In genomic region chr7:118184392-118184899, GRCh38 we compare ENCODE assay signal across 8 cellular contexts. TPM values are rescaled to one million over a fixed set of nuclear protein-coding genes. Genes with fewer than 3 reads are reported as not detected.
A peak's percentile ranks its signal among the peaks of the same experiment; 100 is the strongest.
DNase-seq lines count a peak whose midpoint lies in the region; TF ChIP-seq lines count a peak whose summit lies in the region.

No MANE protein-coding gene starts in this region.

- H3K9me3 Mint-ChIP-seq in endodermal cell: no peaks in the 10 kb centered on the region

- H3K27me3 ChIP-seq in endodermal cell (ENCODE audit: control insufficient read depth, insufficient read depth, low read length, poor library complexity, severe bottlenecking) (no peaks in the 10 kb centered on the region), neuron (ENCODE audit: insufficient read depth, low read length) (no peaks in the 10 kb centered on the region)

- peaks cover 39% of the 10 kb centered on the region for H3K36me3 ChIP-seq in endodermal cell (ENCODE audit: control insufficient read depth, insufficient read depth, low read length)
- peaks cover 39% of the 10 kb centered on the region for H3K36me3 ChIP-seq in neuron (ENCODE audit: insufficient read depth, low read length)

- DNase-seq in NCI-H1092 treated with DMSO at 0.1 percent for 48 hours (lab: John Stamatoyannopoulos, UW) (peak; percentile 19), NCI-H1092 (lab: John Stamatoyannopoulos, UW) (no peak), RPMI7951 (ENCODE audit: low read depth) (peak; percentile 4), endodermal cell (no peak), DMS153 treated with DMSO at 0.1 percent for 48 hours (lab: John Stamatoyannopoulos, UW; ENCODE audit: unreplicated experiment) (no peak), COR-L47 (lab: John Stamatoyannopoulos, UW) (no peak), NCI-H345 (lab: John Stamatoyannopoulos, UW) (no peak)

- H3K27me3 Mint-ChIP-seq in endodermal cell (ENCODE audit: insufficient read depth): no peaks in the 10 kb centered on the region

- TF ChIP-seq CTCF in endodermal cell (conservative IDR thresholded peaks at IDR 0.05): peak; percentile 17

- peak overlapping the region; percentile 96 for H3K4me3 ChIP-seq in endodermal cell (ENCODE audit: low read length)
- H3K4me3 ChIP-seq in neuron (ENCODE audit: low read length): peak overlapping the region; percentile 90

- peak overlapping the region; percentile 57 for H2AFZ ChIP-seq in neuron (ENCODE audit: low read depth, low read length)

- H3K4me1 Mint-ChIP-seq in endodermal cell: peaks cover 21% of the 10 kb centered on the region

- peaks cover 39% of the 10 kb centered on the region for H3K36me3 Mint-ChIP-seq in endodermal cell (ENCODE audit: low read depth)

- peak overlapping the region; percentile 99 for H3K27ac Mint-ChIP-seq in endodermal cell

- peak overlapping the region; percentile 82 for H3K4me3 Mint-ChIP-seq in endodermal cell

- WGBS in endodermal cell (ENCODE audit: insufficient coverage in 1 of 2, insufficient read length in 1 of 2), 2 experiments: 5 to 10% methylated on average over 12 to 18 of the region's 18 CpGs

- H3K9me3 ChIP-seq in endodermal cell (ENCODE audit: control insufficient read depth, low read length): peaks cover 5% of the 10 kb centered on the region
- no peaks in the 10 kb centered on the region for H3K9me3 ChIP-seq in neuron (ENCODE audit: low read length)

- H3K27ac ChIP-seq in endodermal cell (ENCODE audit: low read depth, low read length): peak overlapping the region; percentile 76

- peak overlapping the region; percentile 89 for H3K9ac ChIP-seq in endodermal cell (ENCODE audit: extremely low read depth, low read length, poor library complexity, severe bottlenecking)

- H3K4me1 ChIP-seq in endodermal cell (ENCODE audit: control insufficient read depth, insufficient read depth, low read length) (no peaks in the 10 kb centered on the region), neuron (ENCODE audit: insufficient read depth, low read length) (peaks cover 20% of the 10 kb centered on the region)

RNA-seq across cellular contexts. Expression of gene LSM8, which starts 0.5 kb away (rescaled TPM):
- 123 and 125 TPM in 2 replicates for total RNA-seq in RPMI7951 (2014; rRNA removed; shearing (Covaris generic))
- 10 to 100 TPM; 47.9 to 61.4 TPM for total RNA-seq in endodermal cell
- polyA plus RNA-seq in endodermal cell (2013, experiment 1 of 2): 47.6 TPM
- polyA plus RNA-seq in endodermal cell (2013, experiment 2 of 2): 45.0 TPM

RNA-seq across cellular contexts. Expression of gene ANKRD7, which starts 40.1 kb away (rescaled TPM):
- 2.3 and 4.6 TPM in 2 replicates for total RNA-seq in RPMI7951 (2014; rRNA removed; shearing (Covaris generic))
- total RNA-seq in endodermal cell: not detected
- not detected for polyA plus RNA-seq in endodermal cell (2013, experiment 1 of 2)
- polyA plus RNA-seq in endodermal cell (2013, experiment 2 of 2): not detected

Comparison
In these comparisons a context has a peak if more than half of its experiments do, and no peak if none do; other contexts are left out.
1. DNase-seq: peak in NCI-H1092 treated with DMSO at 0.1 percent for 48 hours (single experiment) and RPMI7951 (single experiment); none in NCI-H1092 (single experiment), endodermal cell (single experiment), DMS153 treated with DMSO at 0.1 percent for 48 hours (single experiment), COR-L47 (single experiment) and NCI-H345 (single experiment).